In genomic region chr2:8472545-8473361, GRCh38 we compare ENCODE assay signal across 10 cellular contexts.
DNase-seq lines count a peak whose midpoint lies in the region; ATAC-seq and TF ChIP-seq lines count a peak whose summit lies in the region.
"Had no signal": no experiment of that assay in that cellular context is flagged by ENCODE, and none has a peak within 500 bp of the region (broad histone marks: within the 10 kb centered on the region; RNA-seq: fewer than 3 reads in every experiment).

No MANE protein-coding gene starts in this region.

- H3K4me3 ChIP-seq in GM12864 (ENCODE audit: low read depth, low read length) = no peak overlapping the region
- H3K4me3 ChIP-seq in coronary artery = no peak overlapping the region
- H3K4me3 ChIP-seq in PC-3 (ENCODE audit: low read length) = no peak overlapping the region
- H3K4me3 ChIP-seq: pancreas had no signal

- H4K20me1 ChIP-seq in PC-3 (ENCODE audit: low read length) = no peaks in the 10 kb centered on the region

- no peaks in the 10 kb centered on the region for H3K27me3 ChIP-seq in PC-3 (ENCODE audit: low read length)
- H3K27me3 ChIP-seq: pancreas had no signal

- no peaks in the 10 kb centered on the region for H3K27me3 Mint-ChIP-seq in effector memory CD8-positive, alpha-beta T cell

- H3K79me2 ChIP-seq in PC-3 (ENCODE audit: low read length) = no peaks in the 10 kb centered on the region

- intact Hi-C loops in PC-3 (cut with micrococcal nuclease) = no loop called here

- POLR2A ChIA-PET in PC-3 (lab: Charles Lee; ENCODE audit: unreplicated experiment) = no interaction called here

- ATAC-seq in GM21526 (IDR thresholded peaks at IDR 0.05; ENCODE audit: low FRiP score, unreplicated experiment) (peak; percentile 68), PC-3 (no peak)
- peak; percentile 64 for ATAC-seq in effector memory CD8-positive, alpha-beta T cell (replicated peaks)

- H3K4me3 Mint-ChIP-seq in effector memory CD8-positive, alpha-beta T cell = peak overlapping the region; percentile 24 to 37
- H3K4me3 Mint-ChIP-seq: activated T-cell treated with anti-CD3 and anti-CD28 coated beads, Interleukin-2, amount 50 U/mL, for 4 hours had no signal

- H3K27ac ChIP-seq in KOPT-K1 (ENCODE audit: low read depth, low read length, poor library complexity, severe bottlenecking) (peak overlapping the region; percentile 39), coronary artery (no peak overlapping the region), PC-3 (ENCODE audit: low read length) (no peak overlapping the region)

- peak; percentile 51 for DNase-seq in GM12864 (ENCODE audit: low read depth)
- DNase-seq in effector memory CD8-positive, alpha-beta T cell = no peak
- DNase-seq in activated CD4-positive, CD25-positive, alpha-beta regulatory T cell (lab: John Stamatoyannopoulos, UW) = no peak
- no peak for DNase-seq in coronary artery (ENCODE audit: low spot score)
- DNase-seq in PC-3 = no peak
- DNase-seq in COLO829 (ENCODE audit: low spot score) = no peak
- DNase-seq: activated T-cell treated with anti-CD3 and anti-CD28 coated beads, Interleukin-2, amount 50 U/mL, for 4 hours; pancreas had no signal

- peaks cover 5% of the 10 kb centered on the region for H3K36me3 Mint-ChIP-seq in effector memory CD8-positive, alpha-beta T cell (ENCODE audit: insufficient read depth)

- H3F3A ChIP-seq in PC-3 (ENCODE audit: low read length, unreplicated experiment) = no peaks in the 10 kb centered on the region

- TF ChIP-seq CTCF in GM12864 (IDR thresholded peaks at IDR 0.05; ENCODE audit: low read depth, low read length, missing control alignments) (no peak), coronary artery (IDR thresholded peaks at IDR 0.05) (no peak), PC-3 (conservative IDR thresholded peaks at IDR 0.05; ENCODE audit: low read depth, low read length) (no peak)

- no TSS peak for BruUV-seq in PC-3 (replicated peaks; lab: Mats Ljungman, UMichigan)

- H3K4me1 Mint-ChIP-seq in effector memory CD8-positive, alpha-beta T cell (ENCODE audit: low read depth in 2 of 2) = peaks cover 78 to 84% of the 10 kb centered on the region in 2 donors

- peaks cover 31% of the 10 kb centered on the region for H3K4me1 ChIP-seq in PC-3 (ENCODE audit: insufficient read depth, low read length)

- H3K4me2 ChIP-seq in PC-3 (ENCODE audit: low read length) = no peak overlapping the region

- CTCF ChIA-PET in PC-3 (lab: Charles Lee) = no interaction called here

- H3K27ac Mint-ChIP-seq in effector memory CD8-positive, alpha-beta T cell = peak overlapping the region; percentile 77 to 98

- H2AFZ ChIP-seq in PC-3 (ENCODE audit: low read length) = no peak overlapping the region

- no peak overlapping the region for H3K9ac ChIP-seq in PC-3 (ENCODE audit: low read length)

- H3K9me3 Mint-ChIP-seq in effector memory CD8-positive, alpha-beta T cell = no peaks in the 10 kb centered on the region
- H3K9me3 Mint-ChIP-seq: activated T-cell treated with anti-CD3 and anti-CD28 coated beads, Interleukin-2, amount 50 U/mL, for 4 hours had no signal

- H3K9me3 ChIP-seq in KOPT-K1 (ENCODE audit: insufficient read depth, low read length, poor library complexity, severe bottlenecking) (no peaks in the 10 kb centered on the region), PC-3 (ENCODE audit: low read length) (no peaks in the 10 kb centered on the region)
- H3K9me3 ChIP-seq: pancreas had no signal

- H3K36me3 ChIP-seq in KOPT-K1 (ENCODE audit: insufficient read depth, low read length) (no peaks in the 10 kb centered on the region), PC-3 (ENCODE audit: low read depth, low read length) (no peaks in the 10 kb centered on the region)
- H3K36me3 ChIP-seq: pancreas had no signal

- H3K9me2 ChIP-seq in PC-3 (replicated peaks; ENCODE audit: low read length) = no peaks in the 10 kb centered on the region
